8 cellular contexts compared by ENCODE assay signal in the genomic region with DNA sequence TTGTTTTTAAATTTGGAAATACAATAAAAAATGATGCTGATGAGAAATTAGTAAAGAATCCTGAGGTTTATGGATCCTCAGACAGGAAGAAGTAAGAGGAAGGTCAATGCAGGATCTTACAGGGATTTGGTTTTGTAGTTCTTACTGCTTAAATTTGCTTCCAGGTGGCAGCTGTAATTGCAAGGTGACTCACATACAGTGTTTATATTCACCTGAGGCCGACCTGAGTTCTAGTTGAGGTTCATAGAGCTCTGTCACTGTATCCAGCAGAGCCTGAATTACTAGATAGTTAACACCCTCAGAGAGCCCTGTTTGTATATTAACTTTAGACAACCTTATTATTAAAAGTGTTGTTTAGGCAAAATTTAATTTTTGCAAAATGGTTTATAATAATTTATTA. TPM values are rescaled to one million over a fixed set of nuclear protein-coding genes. Genes with fewer than 3 reads are reported as not detected.
DNase-seq lines count a peak whose midpoint lies in the region; ATAC-seq, FAIRE-seq and TF ChIP-seq lines count a peak whose summit lies in the region.
"Had no signal": no experiment of that assay in that cellular context is flagged by ENCODE, and none has a peak within 500 bp of the region (broad histone marks: within the 10 kb centered on the region; RNA-seq: fewer than 3 reads in every experiment).

No MANE protein-coding gene starts in this region.

- no peak overlapping the region for H3K27ac ChIP-seq in skeletal muscle tissue (ENCODE audit: low read depth, low read length)

- no peaks in the 10 kb centered on the region for H3K9me3 ChIP-seq in skeletal muscle tissue (ENCODE audit: control insufficient read depth in 3 of 3, low read length in 3 of 3)
- H3K9me3 ChIP-seq: heart right ventricle had no signal

- FAIRE-seq in frontal cortex (lab: Jason Lieb, UNC) = no peak

- in situ Hi-C loops in G401 (cut with HindIII; ENCODE audit: low sequenced_read_pairs) = no loop called here

- H3K27me3 ChIP-seq in skeletal muscle tissue (ENCODE audit: control insufficient read depth in 3 of 3, insufficient read depth in 3 of 3, low read length in 3 of 3) = no peaks in the 10 kb centered on the region
- H3K27me3 ChIP-seq: heart right ventricle had no signal

- no peak overlapping the region for H3K4me3 ChIP-seq in skeletal muscle tissue (ENCODE audit: low read length in 3 of 3)

- DNase-seq in HCEC 1CT (peak; percentile 18), RPMI8226 (peak; percentile 38), erythroblast (lab: John Stamatoyannopoulos, UW) (peak; percentile 7 to 57), G401 (ENCODE audit: low spot score) (no peak), frontal cortex (ENCODE audit: low spot score in 2 of 2) (no peak)
- DNase-seq: heart right ventricle had no signal

- no peak for TF ChIP-seq POLR2A in erythroblast (IDR thresholded peaks at IDR 0.05; ENCODE audit: low read length)

- H3K9ac ChIP-seq in skeletal muscle tissue (ENCODE audit: low read depth in 1 of 3, low read length in 3 of 3) = peak overlapping the region in 2 of 3 donors; percentile 28 to 52

- no peak for ATAC-seq in GM18519 (IDR thresholded peaks at IDR 0.05; ENCODE audit: low FRiP score, unreplicated experiment)

- H3K4me1 ChIP-seq in skeletal muscle tissue (ENCODE audit: control insufficient read depth in 3 of 3, insufficient read depth in 3 of 3, low read length in 3 of 3) = peaks cover 11 to 29% (median 18%) of the 10 kb centered on the region in 3 donors

- peaks cover 0 to 4% (median 0%) of the 10 kb centered on the region in 3 donors for H3K36me3 ChIP-seq in skeletal muscle tissue (ENCODE audit: control insufficient read depth in 3 of 3, insufficient read depth in 3 of 3, low read length in 3 of 3)

RNA-seq across cellular contexts. Expression of a gene that starts 1.4 kb away (rescaled TPM):
- 64.2 TPM for total RNA-seq in skeletal muscle tissue
- total RNA-seq in G401 (2014; rRNA removed; shearing (Covaris generic)) = 30.5 and 43.8 TPM in 2 replicates
- 58.7 TPM for total RNA-seq in frontal cortex

Comparison
In these comparisons a context has a peak if more than half of its experiments do, and no peak if none do; other contexts are left out.
1. DNase-seq: peak in HCEC 1CT (single experiment), RPMI8226 (single experiment) and erythroblast (2 of 2); none in G401 (single experiment) and frontal cortex (0 of 2).